16 cellular contexts compared by ENCODE assay signal in genomic region chr6:4382362-4382853, GRCh38.
DNase-seq lines count a peak whose midpoint lies in the region; ATAC-seq and TF ChIP-seq lines count a peak whose summit lies in the region.
"Had no signal": no experiment of that assay in that cellular context is flagged by ENCODE, and none has a peak within 500 bp of the region (broad histone marks: within the 10 kb centered on the region; RNA-seq: fewer than 3 reads in every experiment).

No MANE protein-coding gene starts in this region.

- ATAC-seq in IMR-90 (ENCODE audit: low read depth): no peak
- ATAC-seq in HG02884 (IDR thresholded peaks at IDR 0.05; ENCODE audit: unreplicated experiment): no peak
- ATAC-seq in GM18861 (IDR thresholded peaks at IDR 0.05; ENCODE audit: unreplicated experiment): no peak
- ATAC-seq: GM12878, HepG2 had no signal

- in situ Hi-C loops in IMR-90 (cut with MboI; ENCODE audit: low sequenced_read_pairs): no loop called here

- H3K27me3 ChIP-seq in IMR-90 (ENCODE audit: control insufficient read depth, insufficient read depth, low read length): no peaks in the 10 kb centered on the region

- no peak overlapping the region for H3K4ac ChIP-seq in IMR-90 (ENCODE audit: low read depth, low read length)

- H3K4me3 ChIP-seq in IMR-90 (ENCODE audit: insufficient read depth, low read depth, low read length): no peak overlapping the region
- H3K4me3 ChIP-seq: GM12878, HAP-1 had no signal

- H3K18ac ChIP-seq in IMR-90 (ENCODE audit: low read depth, low read length): no peak overlapping the region

- no peak overlapping the region for H2AFZ ChIP-seq in IMR-90 (replicated peaks; ENCODE audit: low read length, poor library complexity)

- no peak overlapping the region for H2BK20ac ChIP-seq in IMR-90 (ENCODE audit: low read depth, low read length)

- H3K9me1 ChIP-seq in IMR-90 (ENCODE audit: insufficient read depth, low read length): 0 out of 2 replicates have a peak, but pooled peaks cover 2% of the 10 kb centered on the region

- no peak overlapping the region for H2BK5ac ChIP-seq in IMR-90 (ENCODE audit: low read depth, low read length, poor library complexity, severe bottlenecking)

- no peak overlapping the region for H4K91ac ChIP-seq in IMR-90 (ENCODE audit: insufficient read depth, low read depth, low read length)

- BruUV-seq in IMR-90 (replicated peaks; lab: Mats Ljungman, UMichigan): no TSS peak

- CTCF ChIA-PET in IMR-90 (lab: Yijun Ruan, JAX): no interaction called here

- no peaks in the 10 kb centered on the region for H3K36me3 ChIP-seq in IMR-90 (ENCODE audit: control insufficient read depth, insufficient read depth, low read length)
- H3K36me3 ChIP-seq: BE2C, HAP-1 had no signal

- H3K4me1 ChIP-seq in IMR-90 (ENCODE audit: control insufficient read depth, insufficient read depth, low read length): peaks cover 4% of the 10 kb centered on the region; the same call in 1 of the 2 replicates
- H3K4me1 ChIP-seq: BE2C, HAP-1 had no signal

- DNase-seq in IMR-90 (no peak), dedifferentiated amniotic fluid mesenchymal stem cell (ENCODE audit: extremely low spot score) (peak; percentile 32), islet precursor cell (peak; percentile 40), NCI-H1092 (lab: John Stamatoyannopoulos, UW) (no peak), NOMO-1 treated with DMSO at 0.1 percent for 48 hours (lab: John Stamatoyannopoulos, UW; ENCODE audit: unreplicated experiment) (no peak)
- DNase-seq: BE2C; CD4-positive, alpha-beta memory T cell; DMS79; GOT3; HFFc6 had no signal

- no peak overlapping the region for H3K4me2 ChIP-seq in IMR-90 (ENCODE audit: low read depth, low read length)

- no peak overlapping the region for H3K9ac ChIP-seq in IMR-90 (ENCODE audit: low read depth, low read length)

- H4K5ac ChIP-seq in IMR-90 (ENCODE audit: low read depth, low read length): no peak overlapping the region

- no peak overlapping the region for H2AK9ac ChIP-seq in IMR-90 (replicated peaks; ENCODE audit: low read depth, low read length, poor library complexity)

- intact Hi-C loops in IMR-90 (cut with micrococcal nuclease): no loop called here

- peaks cover 22% of the 10 kb centered on the region for H3K9me3 ChIP-seq in IMR-90 (ENCODE audit: control insufficient read depth, insufficient read depth, low read length)
- H3K9me3 ChIP-seq: BE2C had no signal

- H4K8ac ChIP-seq in IMR-90 (ENCODE audit: low read depth in 2 of 2, low read length in 2 of 2): peak overlapping the region in 1 of 2 experiments; percentile 68; a peak in 1 of 4 replicates

- no peak overlapping the region; the same call in 1 of the 2 replicates for H3K27ac ChIP-seq in IMR-90 (ENCODE audit: insufficient read depth, low read length)
- H3K27ac ChIP-seq: C4-2B had no signal

- no peaks in the 10 kb centered on the region for H3K79me1 ChIP-seq in IMR-90 (ENCODE audit: low read depth in 1 of 2, low read length in 2 of 2)

- POLR2A ChIA-PET in IMR-90 (lab: Charles Lee; ENCODE audit: unreplicated experiment): no interaction called here

- H3K14ac ChIP-seq in IMR-90 (replicated peaks; ENCODE audit: low read depth, low read length): 0 out of 2 replicates have a peak overlapping the region, but pooled peaks have one; percentile 21

- H3K23ac ChIP-seq in IMR-90 (ENCODE audit: low read depth, low read length): no peak overlapping the region

- no peaks in the 10 kb centered on the region for H4K20me1 ChIP-seq in IMR-90 (ENCODE audit: insufficient read depth, low read length)

- no peak for TF ChIP-seq CTCF in IMR-90 (conservative IDR thresholded peaks at IDR 0.05; ENCODE audit: low read depth, low read length)

- peak overlapping the region; percentile 52; the same call in 1 of the 3 replicates for H2BK15ac ChIP-seq in IMR-90 (ENCODE audit: low read depth, low read length)

- WGBS in IMR-90 (ENCODE audit: extremely low coverage in 2 of 2, insufficient read length in 1 of 2), 2 experiments: 90% methylated on average over 3 of the region's 3 CpGs; no CpG with 5 or more reads in 1 of the 2 experiments

- dilution Hi-C loops in IMR-90 (cut with HindIII; ENCODE audit: low sequenced_read_pairs, unreplicated experiment): no loop called here

- no peak for TF ChIP-seq RAD21 in IMR-90 (IDR thresholded peaks at IDR 0.05; ENCODE audit: low read length)

- H2BK120ac ChIP-seq in IMR-90 (ENCODE audit: low read depth, low read length): peak overlapping the region; percentile 33; the same call in 1 of the 2 replicates

- TF ChIP-seq POLR2A in IMR-90 (IDR thresholded peaks at IDR 0.05; ENCODE audit: low read depth, low read length): no peak

- no peak overlapping the region; the same call in 1 of the 2 replicates for H2AK5ac ChIP-seq in IMR-90 (ENCODE audit: low read depth, low read length)

- H3K56ac ChIP-seq in IMR-90 (ENCODE audit: extremely low read depth, insufficient read depth, low read length): no peak overlapping the region

TF ChIP-seq in IMR-90, 13 proteins besides CTCF, POLR2A, EP300 and RAD21:
- TF ChIP-seq FOS (IDR thresholded peaks at IDR 0.05; ENCODE audit: low read depth, low read length): no peak
- TF ChIP-seq RCOR1 (IDR thresholded peaks at IDR 0.05; ENCODE audit: insufficient replicate concordance, low read length): no peak
- TF ChIP-seq, protein P1, sequence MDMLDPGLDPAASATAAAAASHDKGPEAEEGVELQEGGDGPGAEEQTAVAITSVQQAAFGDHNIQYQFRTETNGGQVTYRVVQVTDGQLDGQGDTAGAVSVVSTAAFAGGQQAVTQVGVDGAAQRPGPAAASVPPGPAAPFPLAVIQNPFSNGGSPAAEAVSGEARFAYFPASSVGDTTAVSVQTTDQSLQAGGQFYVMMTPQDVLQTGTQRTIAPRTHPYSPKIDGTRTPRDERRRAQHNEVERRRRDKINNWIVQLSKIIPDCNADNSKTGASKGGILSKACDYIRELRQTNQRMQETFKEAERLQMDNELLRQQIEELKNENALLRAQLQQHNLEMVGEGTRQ (IDR thresholded peaks at IDR 0.05; ENCODE audit: low read depth, low read length): no peak
- no peak for TF ChIP-seq CHD1 (IDR thresholded peaks at IDR 0.05; ENCODE audit: low read depth, low read length)
- no peak for TF ChIP-seq NFE2L2 (IDR thresholded peaks at IDR 0.05; ENCODE audit: low read depth, low read length)
- TF ChIP-seq MAZ (IDR thresholded peaks at IDR 0.05; ENCODE audit: borderline replicate concordance, low read depth, low read length): no peak
- no peak for TF ChIP-seq CEBPB (IDR thresholded peaks at IDR 0.05; ENCODE audit: low read depth, low read length)

Comparison
In these comparisons a context has a peak if more than half of its experiments do, and no peak if none do; other contexts are left out.
1. DNase-seq: peak in dedifferentiated amniotic fluid mesenchymal stem cell (single experiment) and islet precursor cell (single experiment); none in IMR-90 (single experiment), NCI-H1092 (single experiment) and NOMO-1 treated with DMSO at 0.1 percent for 48 hours (single experiment).